ENCODE assay signal across 28 cellular contexts in the genomic region with DNA sequence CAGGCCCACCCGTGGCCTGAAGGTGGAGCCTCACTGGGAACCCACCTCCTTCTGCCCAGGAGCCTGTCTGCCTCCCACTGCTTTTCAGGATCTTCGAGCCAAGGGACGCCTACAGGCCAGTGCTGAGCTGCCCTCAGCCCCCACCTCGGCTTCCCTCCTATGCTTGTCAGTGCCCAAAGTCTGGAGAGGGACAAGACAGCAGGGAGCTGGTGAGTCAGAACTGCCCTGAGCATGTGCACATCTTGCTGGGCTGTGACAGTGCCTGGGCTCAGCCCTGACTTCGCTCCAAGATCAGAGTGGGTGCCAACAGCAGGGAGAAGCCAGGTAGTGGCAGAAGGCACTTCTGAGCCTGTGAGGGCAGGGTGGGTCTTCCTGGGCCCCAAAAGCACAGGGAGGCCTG.
"Had no signal": no experiment of that assay in that cellular context is flagged by ENCODE, and none has a peak within 500 bp of the region (broad histone marks: within the 10 kb centered on the region; RNA-seq: fewer than 3 reads in every experiment).

No MANE protein-coding gene starts in this region.

- H3K4me3 Mint-ChIP-seq: dendritic cell treated with granulocyte-macrophage colony-stimulating factor and Interleukin-4, amounts not matched to agents 40 ng/mL and 50 ng/mL, for 4 days; endodermal cell; naive thymus-derived CD4-positive, alpha-beta T cell; nephron; neural progenitor cell; type B pancreatic cell had no signal

- H3K27ac Mint-ChIP-seq: dendritic cell treated with granulocyte-macrophage colony-stimulating factor and Interleukin-4, amounts not matched to agents 40 ng/mL and 50 ng/mL, for 4 days; endodermal cell; naive thymus-derived CD4-positive, alpha-beta T cell; nephron; neural progenitor cell; type B pancreatic cell had no signal

- H2AFZ ChIP-seq: neural progenitor cell had no signal

- H3K9me3 Mint-ChIP-seq: type B pancreatic cell had no signal

- H3K9ac ChIP-seq: neural progenitor cell had no signal

- H3K36me3 Mint-ChIP-seq: neural progenitor cell, type B pancreatic cell had no signal

- H3K36me3 ChIP-seq: colonic mucosa, gastrocnemius medialis, neural progenitor cell, ovary, tibial artery had no signal

- H3K27me3 Mint-ChIP-seq: dendritic cell treated with granulocyte-macrophage colony-stimulating factor and Interleukin-4, amounts not matched to agents 40 ng/mL and 50 ng/mL, for 4 days; naive thymus-derived CD4-positive, alpha-beta T cell; type B pancreatic cell had no signal

- H3K4me1 ChIP-seq: colonic mucosa, gastrocnemius medialis, neural progenitor cell, psoas muscle, testis had no signal

- H3K4me1 Mint-ChIP-seq: endodermal cell; naive thymus-derived CD4-positive, alpha-beta T cell; nephron; neural progenitor cell had no signal

- H3K9me3 ChIP-seq: colonic mucosa, gastrocnemius medialis, ovary, psoas muscle, testis, tibial artery had no signal

- H3K27ac ChIP-seq: colonic mucosa, epithelial cell of prostate, gastrocnemius medialis, neural progenitor cell, ovary, psoas muscle, skin epidermis, testis, tibial artery had no signal

- H3K27me3 ChIP-seq: colonic mucosa, gastrocnemius medialis, neural progenitor cell, ovary, testis, tibial artery had no signal

- ATAC-seq: esophagus mucosa; gastrocnemius medialis; left lobe of liver; naive thymus-derived CD4-positive, alpha-beta T cell; psoas muscle; stimulated activated naive CD8-positive, alpha-beta T cell treated with anti-CD3 and anti-CD28 coated beads, Interleukin-15, Interleukin-2, amounts not matched to agents 100 U/mL and 50 U/mL, for 24 hours had no signal

- DNase-seq: colonic mucosa; effector CD8-positive, alpha-beta T cell; endodermal cell; foreskin fibroblast; gastrocnemius medialis; head of caudate nucleus; mesendoderm; midbrain; naive thymus-derived CD4-positive, alpha-beta T cell; nucleus accumbens; ovary; psoas muscle; right cardiac atrium; stimulated activated CD4-positive, alpha-beta T cell treated with anti-CD3 and anti-CD28 coated beads, Interleukin-15, amount 100 ng/mL, for 24 hours; stimulated activated CD4-positive, alpha-beta T cell treated with anti-CD3 and anti-CD28 coated beads, Interleukin-2, amount 100 ng/mL, for 48 hours; stimulated activated CD8-positive, alpha-beta memory T cell treated with anti-CD3 and anti-CD28 coated beads, Interleukin-4, amount 100 ng/mL, for 48 hours; stimulated activated naive CD8-positive, alpha-beta T cell treated with anti-CD3 and anti-CD28 coated beads, Interleukin-15, Interleukin-2, amounts not matched to agents 100 U/mL and 50 U/mL, for 24 hours; substantia nigra; testis; tibial artery had no signal

- H3K4me3 ChIP-seq: colonic mucosa, gastrocnemius medialis, neural progenitor cell, ovary, psoas muscle, skin epidermis, testis, tibial artery had no signal

- H3K4me2 ChIP-seq: neural progenitor cell had no signal
